ENCODE assay signal across 29 cellular contexts in the genomic region with DNA sequence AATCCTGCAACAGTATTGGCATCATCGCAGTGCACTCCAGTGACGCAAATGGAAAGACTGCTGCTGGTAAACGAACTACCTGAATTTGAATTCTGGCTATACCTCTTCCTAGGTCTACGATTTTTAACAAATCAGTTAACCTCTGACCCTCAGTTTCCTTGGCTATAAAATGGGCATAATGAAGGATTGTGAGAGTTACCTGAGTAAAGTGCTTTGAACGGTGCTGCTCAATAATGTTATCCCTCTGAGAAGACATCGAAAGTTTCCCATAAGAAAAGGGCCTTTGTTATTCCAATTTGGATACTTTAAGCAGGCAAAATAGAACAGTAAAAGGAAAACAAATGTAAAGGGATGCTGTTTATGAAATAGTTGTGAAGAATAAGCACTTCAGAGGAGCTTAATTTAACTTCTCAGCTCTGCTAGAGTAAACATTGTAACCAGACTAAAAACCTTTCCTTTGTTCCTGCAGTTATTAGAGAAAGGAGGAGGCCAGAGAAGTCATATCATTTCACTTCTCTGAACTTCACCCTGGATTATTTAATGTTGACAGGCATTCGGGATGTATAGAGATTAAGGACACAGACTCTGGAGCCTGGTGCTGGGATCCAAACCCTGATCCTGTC.
"Had no signal": no experiment of that assay in that cellular context is flagged by ENCODE, and none has a peak within 500 bp of the region (broad histone marks: within the 10 kb centered on the region; RNA-seq: fewer than 3 reads in every experiment).

No MANE protein-coding gene starts in this region.

- H3K27ac Mint-ChIP-seq: activated naive CD4-positive, alpha-beta T cell treated with anti-CD3 and anti-CD28 coated beads, Interleukin-2, amount 10 ng/mL, durations not matched to agents 7 days and 5 days; activated naive CD8-positive, alpha-beta T cell treated with anti-CD3 and anti-CD28 coated beads, Interleukin-2, amount 10 ng/mL, durations not matched to agents 7 days and 5 days; activated T-helper 1 cell treated with anti-CD3 and anti-CD28 coated beads, Interleukin-12 subunit alpha, Interleukin-12 subunit beta, Interleukin-2, Interleukin-4 antibody, amounts not matched to agents 30 ng/mL and 10 ng/mL and 1 ng/mL, durations not matched to agents 14 hours and 24 hours and 36 hours; dendritic cell treated with granulocyte-macrophage colony-stimulating factor and Interleukin-4, amounts not matched to agents 40 ng/mL and 50 ng/mL, for 4 days; memory B cell; stimulated activated naive B cell treated with anti-CD40 and anti-IgM and Interleukin-4, amounts not matched to agents 10 μg/mL and 1 μg/mL and 100 μg/mL, for 72 hours; T-helper 2 cell treated with Interferon-gamma antibody and Interleukin-4, amounts not matched to agents 5 μg/mL and 100 μg/mL, for 36 hours had no signal

- H3K27me3 Mint-ChIP-seq: memory B cell had no signal

- H3K9me3 Mint-ChIP-seq: activated naive CD4-positive, alpha-beta T cell treated with anti-CD3 and anti-CD28 coated beads, Interleukin-2, amount 10 ng/mL, durations not matched to agents 7 days and 5 days; activated naive CD8-positive, alpha-beta T cell treated with anti-CD3 and anti-CD28 coated beads, Interleukin-2, amount 10 ng/mL, durations not matched to agents 7 days and 5 days; activated T-helper 1 cell treated with anti-CD3 and anti-CD28 coated beads, Interleukin-12 subunit alpha, Interleukin-12 subunit beta, Interleukin-2, Interleukin-4 antibody, amounts not matched to agents 30 ng/mL and 10 ng/mL and 1 ng/mL, durations not matched to agents 14 hours and 24 hours and 36 hours; dendritic cell treated with granulocyte-macrophage colony-stimulating factor and Interleukin-4, amounts not matched to agents 40 ng/mL and 50 ng/mL, for 4 days; memory B cell; naive thymus-derived CD8-positive, alpha-beta T cell; neural crest cell; stimulated activated naive B cell treated with anti-CD40 and anti-IgM and Interleukin-4, amounts not matched to agents 10 μg/mL and 1 μg/mL and 100 μg/mL, for 72 hours; T-helper 2 cell treated with Interferon-gamma antibody and Interleukin-4, amounts not matched to agents 5 μg/mL and 100 μg/mL, for 36 hours had no signal

- H3K4me3 ChIP-seq: esophagus muscularis mucosa, heart left ventricle, pancreas, psoas muscle, stomach, thoracic aorta had no signal

- H3K27ac ChIP-seq: brain microvascular endothelial cell, esophagus muscularis mucosa, foreskin keratinocyte, heart left ventricle, pancreas, psoas muscle, stomach, thoracic aorta had no signal

- H3K9me3 ChIP-seq: esophagus muscularis mucosa, heart left ventricle, pancreas, psoas muscle, stomach, thoracic aorta had no signal

- H3K27me3 ChIP-seq: brain microvascular endothelial cell, foreskin keratinocyte, heart left ventricle, pancreas had no signal

- H3K4me3 Mint-ChIP-seq: activated naive CD4-positive, alpha-beta T cell treated with anti-CD3 and anti-CD28 coated beads, Interleukin-2, amount 10 ng/mL, durations not matched to agents 7 days and 5 days; activated naive CD8-positive, alpha-beta T cell treated with anti-CD3 and anti-CD28 coated beads, Interleukin-2, amount 10 ng/mL, durations not matched to agents 7 days and 5 days; activated T-helper 1 cell treated with anti-CD3 and anti-CD28 coated beads, Interleukin-12 subunit alpha, Interleukin-12 subunit beta, Interleukin-2, Interleukin-4 antibody, amounts not matched to agents 30 ng/mL and 10 ng/mL and 1 ng/mL, durations not matched to agents 14 hours and 24 hours and 36 hours; dendritic cell treated with granulocyte-macrophage colony-stimulating factor and Interleukin-4, amounts not matched to agents 40 ng/mL and 50 ng/mL, for 4 days; memory B cell; neural crest cell; stimulated activated naive B cell treated with anti-CD40 and anti-IgM and Interleukin-4, amounts not matched to agents 10 μg/mL and 1 μg/mL and 100 μg/mL, for 72 hours; T-helper 2 cell treated with Interferon-gamma antibody and Interleukin-4, amounts not matched to agents 5 μg/mL and 100 μg/mL, for 36 hours had no signal

- ATAC-seq: foreskin keratinocyte; heart left ventricle; left colon; naive thymus-derived CD8-positive, alpha-beta T cell; pancreas; psoas muscle; stimulated activated naive B cell treated with anti-CD40 and anti-IgM and Interleukin-4, amounts not matched to agents 10 μg/mL and 1 μg/mL and 100 μg/mL, for 72 hours had no signal

- DNase-seq: activated CD4-positive, alpha-beta T cell treated with anti-CD3 and anti-CD28 coated beads for 48 hours; activated CD4-positive, alpha-beta T cell treated with anti-CD3 and anti-CD28 coated beads, Interleukin-2, amount 50 U/mL, for 48 hours; activated CD4-positive, CD25-positive, alpha-beta regulatory T cell; activated CD8-positive, alpha-beta memory T cell treated with anti-CD3 and anti-CD28 coated beads, Interleukin-2, amount 50 U/mL, for 4 hours; activated gamma-delta T cell; activated naive CD4-positive, alpha-beta T cell treated with anti-CD3 and anti-CD28 coated beads, Interleukin-2, amount 10 ng/mL, durations not matched to agents 7 days and 5 days; activated naive CD8-positive, alpha-beta T cell treated with anti-CD3 and anti-CD28 coated beads, Interleukin-2, amount 10 ng/mL, durations not matched to agents 7 days and 5 days; activated T-cell treated with anti-CD3 and anti-CD28 coated beads, Interleukin-2, amount 50 U/mL, for 1 hour; brain microvascular endothelial cell; effector CD4-positive, alpha-beta T cell; foreskin keratinocyte; heart left ventricle; left colon; naive thymus-derived CD8-positive, alpha-beta T cell; pancreas; psoas muscle; stimulated activated CD4-positive, alpha-beta T cell treated with anti-CD3 and anti-CD28 coated beads, Interleukin-15, amount 100 ng/mL, for 24 hours; stimulated activated CD4-positive, alpha-beta T cell treated with anti-CD3 and anti-CD28 coated beads, Interleukin-2, amount 100 ng/mL, for 24 hours; stimulated activated naive B cell treated with anti-CD40 and anti-IgM and Interleukin-4, amounts not matched to agents 10 μg/mL and 1 μg/mL and 100 μg/mL, for 72 hours; stomach; T-helper 1 cell; trophoblast cell had no signal

- H3K36me3 Mint-ChIP-seq: activated naive CD4-positive, alpha-beta T cell treated with anti-CD3 and anti-CD28 coated beads, Interleukin-2, amount 10 ng/mL, durations not matched to agents 7 days and 5 days; activated naive CD8-positive, alpha-beta T cell treated with anti-CD3 and anti-CD28 coated beads, Interleukin-2, amount 10 ng/mL, durations not matched to agents 7 days and 5 days; memory B cell; naive thymus-derived CD8-positive, alpha-beta T cell; stimulated activated naive B cell treated with anti-CD40 and anti-IgM and Interleukin-4, amounts not matched to agents 10 μg/mL and 1 μg/mL and 100 μg/mL, for 72 hours had no signal

- H3K36me3 ChIP-seq: brain microvascular endothelial cell, esophagus muscularis mucosa, heart left ventricle, pancreas, stomach, thoracic aorta had no signal

- H3K4me1 ChIP-seq: foreskin keratinocyte, psoas muscle had no signal
